8 cellular contexts compared by ENCODE assay signal in genomic region chr3:113212155-113212844, GRCh38. TPM values are rescaled to one million over a fixed set of nuclear protein-coding genes. Genes with fewer than 3 reads are reported as not detected.
DNase-seq lines count a peak whose midpoint lies in the region; ATAC-seq and TF ChIP-seq lines count a peak whose summit lies in the region.

No MANE protein-coding gene starts in this region.

- POLR2A ChIA-PET in PC-3 (lab: Charles Lee; ENCODE audit: unreplicated experiment): no interaction called here

- no peaks in the 10 kb centered on the region for H4K20me1 ChIP-seq in PC-3 (ENCODE audit: low read length)

- WGBS in ectodermal cell, 2 experiments: 1% methylated on average over 60 of the region's 60 CpGs

- H3K9me3 ChIP-seq in PC-3 (ENCODE audit: low read length) (no peaks in the 10 kb centered on the region), ectodermal cell (ENCODE audit: control insufficient read depth, low read length) (no peaks in the 10 kb centered on the region), mucosa of rectum (ENCODE audit: control insufficient read depth in 2 of 2, low read length in 2 of 2) (no peaks in the 10 kb centered on the region)

- H3K27ac ChIP-seq in PC-3 (ENCODE audit: low read length) (no peak overlapping the region), ectodermal cell (ENCODE audit: insufficient read depth, low read depth, low read length, poor library complexity, severe bottlenecking) (peak overlapping the region; percentile 33), mucosa of rectum (ENCODE audit: low read depth in 2 of 2, low read length in 2 of 2) (peak overlapping the region; percentile 54 to 65)

- H3K4me2 ChIP-seq in PC-3 (ENCODE audit: low read length): peak overlapping the region; percentile 97

- CTCF ChIA-PET in PC-3 (lab: Charles Lee): no interaction called here

- no peaks in the 10 kb centered on the region for H3F3A ChIP-seq in PC-3 (ENCODE audit: low read length, unreplicated experiment)

- intact Hi-C loops in PC-3 (cut with micrococcal nuclease): loop anchor here (1.0 to 2.0 kb wide), 4 partner anchors 64 to 161 kb away; no protein-coding TSS in a partner anchor

- H3K27me3 ChIP-seq in PC-3 (ENCODE audit: low read length) (no peaks in the 10 kb centered on the region), ectodermal cell (ENCODE audit: control insufficient read depth, insufficient read depth, low read length, poor library complexity, severe bottlenecking) (no peaks in the 10 kb centered on the region), mucosa of rectum (ENCODE audit: control insufficient read depth in 2 of 2, insufficient read depth in 2 of 2, low read length in 2 of 2) (peaks cover 14 to 26% of the 10 kb centered on the region in 2 donors)

- no peaks in the 10 kb centered on the region for H3K79me2 ChIP-seq in PC-3 (ENCODE audit: low read length)

- no peak for TF ChIP-seq CTCF in PC-3 (conservative IDR thresholded peaks at IDR 0.05; ENCODE audit: low read depth, low read length)

- peak overlapping the region; percentile 86 for H3K4me3 ChIP-seq in PC-3 (ENCODE audit: low read length)
- peak overlapping the region; percentile 98 for H3K4me3 ChIP-seq in ectodermal cell (ENCODE audit: insufficient read depth, low read depth, low read length)
- H3K4me3 ChIP-seq in mucosa of rectum (ENCODE audit: low read length in 2 of 2): peak overlapping the region; percentile 64 to 72

- H2AFZ ChIP-seq in PC-3 (ENCODE audit: low read length): peak overlapping the region; percentile 83

- BruUV-seq in PC-3 (replicated peaks; lab: Mats Ljungman, UMichigan): TSS peak; percentile 26

- H3K4me1 ChIP-seq in PC-3 (ENCODE audit: insufficient read depth, low read length) (peaks cover 7% of the 10 kb centered on the region), ectodermal cell (ENCODE audit: control insufficient read depth, insufficient read depth, low read length) (peaks cover 39% of the 10 kb centered on the region), mucosa of rectum (ENCODE audit: control insufficient read depth in 2 of 2, insufficient read depth in 2 of 2, low read length in 2 of 2) (peaks cover 0 to 8% of the 10 kb centered on the region in 2 donors)

- no peaks in the 10 kb centered on the region for H3K9me2 ChIP-seq in PC-3 (replicated peaks; ENCODE audit: low read length)

- no peaks in the 10 kb centered on the region for H3K36me3 ChIP-seq in PC-3 (ENCODE audit: low read depth, low read length)
- peaks cover 18% of the 10 kb centered on the region for H3K36me3 ChIP-seq in ectodermal cell (ENCODE audit: control insufficient read depth, insufficient read depth, low read length)
- H3K36me3 ChIP-seq in mucosa of rectum (ENCODE audit: control insufficient read depth in 2 of 2, insufficient read depth in 2 of 2, low read length in 2 of 2): no peaks in the 10 kb centered on the region

- ATAC-seq in PC-3 (peak; percentile 25), HG02678 (IDR thresholded peaks at IDR 0.05; ENCODE audit: unreplicated experiment) (no peak), GM18517 (IDR thresholded peaks at IDR 0.05; ENCODE audit: unreplicated experiment) (no peak)

- H3K9ac ChIP-seq in PC-3 (ENCODE audit: low read length): peak overlapping the region; percentile 43
- H3K9ac ChIP-seq in mucosa of rectum (ENCODE audit: low read depth in 1 of 2, low read length in 2 of 2): peak overlapping the region; percentile 20 to 66

- peak; percentile 17 for DNase-seq in activated CD4-positive, alpha-beta T cell treated with anti-CD3 and anti-CD28 coated beads for 48 hours
- no peak for DNase-seq in activated CD4-positive, alpha-beta T cell treated with anti-CD3 and anti-CD28 coated beads for 1 hour
- peak; percentile 23 for DNase-seq in PC-3
- DNase-seq in NCI-H1436 treated with DMSO at 0.1 percent for 48 hours (lab: John Stamatoyannopoulos, UW): no peak

RNA-seq across cellular contexts. Expression of gene BOC, which starts 0.9 kb away (rescaled TPM):
- total RNA-seq in PC-3 (2014; rRNA removed): 4.4 and 7.3 TPM in 2 replicates
- 278 TPM for polyA plus RNA-seq in ectodermal cell (2013, experiment 1 of 4)
- polyA plus RNA-seq in ectodermal cell (2013, experiment 2 of 4): 240 TPM
- polyA plus RNA-seq in ectodermal cell (2013, experiment 3 of 4): 186 TPM
- polyA plus RNA-seq in ectodermal cell (2013, experiment 4 of 4): 200 TPM

Comparison
In these comparisons a context has a peak if more than half of its experiments do, and no peak if none do; other contexts are left out.
1. DNase-seq: peak in activated CD4-positive, alpha-beta T cell treated with anti-CD3 and anti-CD28 coated beads for 48 hours (single experiment) and PC-3 (single experiment); none in activated CD4-positive, alpha-beta T cell treated with anti-CD3 and anti-CD28 coated beads for 1 hour (single experiment) and NCI-H1436 treated with DMSO at 0.1 percent for 48 hours (single experiment).
2. Peak in every context shown above with its lines, with median percentiles within 50 percentile points of each other: H3K4me3 ChIP-seq.